Comparison of ENCODE assay signal across 8 cellular contexts in genomic region chr1:223832637-223832943, GRCh38. TPM values are rescaled to one million over a fixed set of nuclear protein-coding genes. Genes with fewer than 3 reads are reported as not detected.
A peak's percentile ranks its signal among the peaks of the same experiment; 100 is the strongest.
DNase-seq lines count a peak whose midpoint lies in the region; ATAC-seq and TF ChIP-seq lines count a peak whose summit lies in the region.

No MANE protein-coding gene starts in this region.

- H3K27me3 ChIP-seq in MG63 = no peaks in the 10 kb centered on the region
- no peaks in the 10 kb centered on the region for H3K27me3 ChIP-seq in prostate gland (replicated peaks; ENCODE audit: insufficient read depth)

- H3K27ac ChIP-seq in cingulate gyrus (ENCODE audit: low read depth, low read length) = peak overlapping the region; percentile 39
- peak overlapping the region; percentile 6 to 37 for H3K27ac ChIP-seq in prostate gland

- H3K4me3 ChIP-seq in MG63 (no peak overlapping the region), prostate gland (no peak overlapping the region)

- no peak for TF ChIP-seq POLR2A in prostate gland (IDR thresholded peaks at IDR 0.05)

- no peaks in the 10 kb centered on the region for H3K4me1 ChIP-seq in prostate gland (replicated peaks)

- intact Hi-C loops in prostate gland (cut with DNase I) = no loop called here

- TF ChIP-seq CTCF in prostate gland (IDR thresholded peaks at IDR 0.05) = no peak
- TF ChIP-seq CTCF in GM20000 (IDR thresholded peaks at IDR 0.05; ENCODE audit: extremely low read depth, missing control alignments) = no peak

- WGBS in prostate gland = 62% methylated on average over 3 of the region's 3 CpGs

- ATAC-seq in GM19351 (IDR thresholded peaks at IDR 0.05; ENCODE audit: unreplicated experiment) = peak; percentile 36

- DNase-seq in MG63 = peak; percentile 23
- DNase-seq in prostate gland (ENCODE audit: low spot score) = no peak
- no peak for DNase-seq in UCSD-AML1 (lab: John Stamatoyannopoulos, UW; ENCODE audit: unreplicated experiment)
- DNase-seq in NCI-H446 (lab: John Stamatoyannopoulos, UW) = no peak
- no peak for DNase-seq in NCI-H526 (lab: John Stamatoyannopoulos, UW)
- no peak for DNase-seq in GM20000 (ENCODE audit: low spot score)

- no peaks in the 10 kb centered on the region for H3K9me3 ChIP-seq in MG63
- H3K9me3 ChIP-seq in prostate gland = no peaks in the 10 kb centered on the region

- H3K36me3 ChIP-seq in MG63 (no peaks in the 10 kb centered on the region; the same call in 1 of the 2 replicates), prostate gland (no peaks in the 10 kb centered on the region)

RNA-seq across cellular contexts. Expression of gene TP53BP2, which starts 13.2 kb away (rescaled TPM):
- 9.8 and 22.3 TPM in 2 replicates for total RNA-seq in MG63 (2014; rRNA removed; shearing (Covaris generic); ENCODE audit: low replicate concordance)
- total RNA-seq in prostate gland = 100 to 1,000 TPM in 1 of 2 donors, 10 to 100 TPM in 1; 28.0 to 103 TPM
